15 cellular contexts compared by ENCODE assay signal in genomic region chr14:44895716-44896115, GRCh38.
DNase-seq lines count a peak whose midpoint lies in the region; ATAC-seq and TF ChIP-seq lines count a peak whose summit lies in the region.
"Had no signal": no experiment of that assay in that cellular context is flagged by ENCODE, and none has a peak within 500 bp of the region (broad histone marks: within the 10 kb centered on the region; RNA-seq: fewer than 3 reads in every experiment).

No MANE protein-coding gene starts in this region.

- POLR2A ChIA-PET in RWPE1 (lab: Yijun Ruan, JAX; ENCODE audit: low non-redundant PET), result no interaction called here

- CTCF ChIA-PET in RWPE1 (lab: Yijun Ruan, JAX), result no interaction called here

- no peak for TF ChIP-seq EP300 in sigmoid colon (IDR thresholded peaks at IDR 0.05)

- TF ChIP-seq POLR2A in sigmoid colon (IDR thresholded peaks at IDR 0.05) (no peak), adrenal gland (IDR thresholded peaks at IDR 0.05) (no peak)

- ATAC-seq in GM21447 (IDR thresholded peaks at IDR 0.05; ENCODE audit: unreplicated experiment), result no peak
- ATAC-seq: activated CD8-positive, alpha-beta memory T cell treated with anti-CD3 and anti-CD28 coated beads, Interleukin-2, amount 10 ng/mL, durations not matched to agents 7 days and 5 days; left ventricle myocardium superior had no signal

- H3K27ac ChIP-seq in RWPE1, result no peak overlapping the region
- H3K27ac ChIP-seq in sigmoid colon, result peak overlapping the region; percentile 99 to 100 (median 99)
- H3K27ac ChIP-seq in adrenal gland, result no peak overlapping the region

- no peak overlapping the region for H3K4me3 ChIP-seq in fibroblast of the aortic adventitia (ENCODE audit: low read depth, low read length)
- H3K4me3 ChIP-seq in sigmoid colon, result no peak overlapping the region
- H3K4me3 ChIP-seq in adrenal gland, result no peak overlapping the region
- H3K4me3 ChIP-seq: thyroid gland had no signal

- H3K36me3 ChIP-seq in sigmoid colon, result peaks cover 0 to 2% (median 0%) of the 10 kb centered on the region in 4 donors
- no peaks in the 10 kb centered on the region for H3K36me3 ChIP-seq in adrenal gland (replicated peaks in 1 of 2)
- H3K36me3 ChIP-seq: thyroid gland had no signal

- no peak for TF ChIP-seq CTCF in RWPE1 (conservative IDR thresholded peaks at IDR 0.05; ENCODE audit: low read depth)
- no peak for TF ChIP-seq CTCF in fibroblast of the aortic adventitia (IDR thresholded peaks at IDR 0.05; ENCODE audit: insufficient read depth, low read length)
- no peak for TF ChIP-seq CTCF in sigmoid colon (IDR thresholded peaks at IDR 0.05)
- TF ChIP-seq CTCF in adrenal gland (IDR thresholded peaks at IDR 0.05), result no peak

- no peaks in the 10 kb centered on the region for H3K9me3 ChIP-seq in sigmoid colon
- H3K9me3 ChIP-seq in adrenal gland (replicated peaks in 1 of 3), result peaks cover 0 to 3% (median 0%) of the 10 kb centered on the region in 3 donors
- H3K9me3 ChIP-seq: thyroid gland had no signal

- peak; percentile 91 for DNase-seq in EL
- peak; percentile 9 for DNase-seq in RWPE1 (ENCODE audit: low spot score)
- DNase-seq in fibroblast of the aortic adventitia (ENCODE audit: low read depth), result peak; percentile 66
- no peak for DNase-seq in sigmoid colon
- DNase-seq in activated T-cell treated with anti-CD3 and anti-CD28 coated beads, Interleukin-2, amount 50 U/mL, for 48 hours, result no peak
- no peak for DNase-seq in adrenal gland
- DNase-seq in NCI-H446 treated with DMSO at 0.1 percent for 48 hours (lab: John Stamatoyannopoulos, UW), result no peak
- DNase-seq: activated CD8-positive, alpha-beta memory T cell treated with anti-CD3 and anti-CD28 coated beads, Interleukin-2, amount 10 ng/mL, durations not matched to agents 7 days and 5 days; anterior cingulate cortex; DMS153; foreskin melanocyte; left ventricle myocardium superior; NCI-H1694 treated with DMSO at 0.1 percent for 48 hours; thyroid gland had no signal

- H3K4me1 ChIP-seq in sigmoid colon (peaks cover 0 to 38% (median 19%) of the 10 kb centered on the region in 4 donors), adrenal gland (replicated peaks in 1 of 2) (peaks cover 5 to 16% of the 10 kb centered on the region in 2 donors)

- no peaks in the 10 kb centered on the region for H3K27me3 ChIP-seq in sigmoid colon
- no peaks in the 10 kb centered on the region for H3K27me3 ChIP-seq in adrenal gland
- H3K27me3 ChIP-seq: thyroid gland had no signal

- intact Hi-C loops in sigmoid colon (cut with DNase I) (loop anchor here (2.0 kb wide), 3 partner anchors 65 to 239 kb away; partner anchors contain the start of genes FANCM, FKBP3, KLHL28 and PRPF39), adrenal gland (cut with DNase I) (no loop called here)

- 87 to 92% methylated on average over 2 of the region's 2 CpGs for WGBS in sigmoid colon, 2 donors
- WGBS in adrenal gland, 4 donors, result 88 to 92% (median 90%) methylated on average over 2 of the region's 2 CpGs

Comparison
In these comparisons a context has a peak if more than half of its experiments do, and no peak if none do; other contexts are left out.
1. DNase-seq: peak in EL (single experiment), RWPE1 (single experiment) and fibroblast of the aortic adventitia (single experiment); none in sigmoid colon (single experiment), activated T-cell treated with anti-CD3 and anti-CD28 coated beads, Interleukin-2, amount 50 U/mL, for 48 hours (0 of 2), adrenal gland (0 of 7) and NCI-H446 treated with DMSO at 0.1 percent for 48 hours (single experiment).
2. H3K27ac ChIP-seq: peak in sigmoid colon (4 of 4); none in RWPE1 (single experiment) and adrenal gland (0 of 5).